8 cellular contexts compared by ENCODE assay signal in the genomic region with DNA sequence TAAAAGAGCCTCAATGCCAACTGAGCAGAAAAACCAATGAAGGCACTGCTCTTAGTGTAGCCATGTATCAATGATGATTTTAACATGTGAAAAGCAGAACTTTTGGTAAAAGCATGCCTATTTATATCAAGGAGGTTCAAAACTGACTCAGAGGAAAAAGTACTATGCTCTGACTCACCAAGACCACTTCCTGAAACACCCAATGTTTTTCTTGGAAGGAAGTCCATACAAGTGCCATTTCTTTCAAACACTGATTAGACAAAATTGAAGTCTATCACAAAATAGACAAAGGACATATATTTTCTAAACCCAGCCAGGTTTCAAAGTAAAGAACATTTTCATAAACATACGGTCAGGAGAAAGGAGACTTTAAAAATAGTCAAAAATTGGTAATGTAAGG.
DNase-seq lines count a peak whose midpoint lies in the region; ATAC-seq and TF ChIP-seq lines count a peak whose summit lies in the region.

No MANE protein-coding gene starts in this region.

- no peaks in the 10 kb centered on the region for H3K9me3 Mint-ChIP-seq in activated naive CD4-positive, alpha-beta T cell treated with anti-CD3 and anti-CD28 coated beads, Interleukin-2, amount 50 U/mL, for 24 hours
- no peaks in the 10 kb centered on the region for H3K9me3 Mint-ChIP-seq in activated T-helper 17 cell treated with anti-CD3 and anti-CD28 coated beads, Interleukin-2, amount 50 U/mL, for 72 hours
- H3K9me3 Mint-ChIP-seq in type B pancreatic cell = no peaks in the 10 kb centered on the region

- H3K27me3 Mint-ChIP-seq in activated naive CD4-positive, alpha-beta T cell treated with anti-CD3 and anti-CD28 coated beads, Interleukin-2, amount 50 U/mL, for 24 hours = no peaks in the 10 kb centered on the region
- H3K27me3 Mint-ChIP-seq in activated T-helper 17 cell treated with anti-CD3 and anti-CD28 coated beads, Interleukin-2, amount 50 U/mL, for 72 hours = no peaks in the 10 kb centered on the region
- no peaks in the 10 kb centered on the region for H3K27me3 Mint-ChIP-seq in type B pancreatic cell

- TF ChIP-seq CTCF in type B pancreatic cell (conservative IDR thresholded peaks at IDR 0.05) = no peak

- no peak for DNase-seq in activated naive CD4-positive, alpha-beta T cell (lab: John Stamatoyannopoulos, UW)
- DNase-seq in hepatic stellate cell (ENCODE audit: low spot score) = peak; percentile 51
- no peak for DNase-seq in type B pancreatic cell (ENCODE audit: extremely low spot score, unreplicated experiment)
- DNase-seq in NCI-H1436 (lab: John Stamatoyannopoulos, UW) = no peak
- no peak for DNase-seq in NCI-H748 (lab: John Stamatoyannopoulos, UW; ENCODE audit: unreplicated experiment)

- H3K36me3 Mint-ChIP-seq in activated naive CD4-positive, alpha-beta T cell treated with anti-CD3 and anti-CD28 coated beads, Interleukin-2, amount 50 U/mL, for 24 hours = no peaks in the 10 kb centered on the region
- H3K36me3 Mint-ChIP-seq in activated T-helper 17 cell treated with anti-CD3 and anti-CD28 coated beads, Interleukin-2, amount 50 U/mL, for 72 hours (ENCODE audit: low read depth) = no peaks in the 10 kb centered on the region
- H3K36me3 Mint-ChIP-seq in type B pancreatic cell = peaks cover 11% of the 10 kb centered on the region

- peak overlapping the region; percentile 70 for H3K27ac Mint-ChIP-seq in activated naive CD4-positive, alpha-beta T cell treated with anti-CD3 and anti-CD28 coated beads, Interleukin-2, amount 50 U/mL, for 24 hours
- peak overlapping the region; percentile 82 for H3K27ac Mint-ChIP-seq in activated T-helper 17 cell treated with anti-CD3 and anti-CD28 coated beads, Interleukin-2, amount 50 U/mL, for 72 hours
- peak overlapping the region; percentile 0 for H3K27ac Mint-ChIP-seq in type B pancreatic cell

- peak; percentile 80 for ATAC-seq in HG03378 (IDR thresholded peaks at IDR 0.05; ENCODE audit: unreplicated experiment)
- ATAC-seq in activated T-helper 17 cell treated with anti-CD3 and anti-CD28 coated beads, Interleukin-2, amount 50 U/mL, for 72 hours (replicated peaks) = peak; percentile 81

- peaks cover 18% of the 10 kb centered on the region for H3K4me1 Mint-ChIP-seq in activated naive CD4-positive, alpha-beta T cell treated with anti-CD3 and anti-CD28 coated beads, Interleukin-2, amount 50 U/mL, for 24 hours
- peaks cover 15% of the 10 kb centered on the region for H3K4me1 Mint-ChIP-seq in activated T-helper 17 cell treated with anti-CD3 and anti-CD28 coated beads, Interleukin-2, amount 50 U/mL, for 72 hours
- peaks cover 10% of the 10 kb centered on the region for H3K4me1 Mint-ChIP-seq in type B pancreatic cell (ENCODE audit: unreplicated experiment)

- H3K4me3 Mint-ChIP-seq in activated naive CD4-positive, alpha-beta T cell treated with anti-CD3 and anti-CD28 coated beads, Interleukin-2, amount 50 U/mL, for 24 hours = no peak overlapping the region
- H3K4me3 Mint-ChIP-seq in activated T-helper 17 cell treated with anti-CD3 and anti-CD28 coated beads, Interleukin-2, amount 50 U/mL, for 72 hours = peak overlapping the region; percentile 50
- no peak overlapping the region for H3K4me3 Mint-ChIP-seq in type B pancreatic cell

Comparison
In these comparisons a context has a peak if more than half of its experiments do, and no peak if none do; other contexts are left out.
1. H3K27ac Mint-ChIP-seq: peak in every context shown above with its lines; median percentile 82 in activated T-helper 17 cell treated with anti-CD3 and anti-CD28 coated beads, Interleukin-2, amount 50 U/mL, for 72 hours; 70 in activated naive CD4-positive, alpha-beta T cell treated with anti-CD3 and anti-CD28 coated beads, Interleukin-2, amount 50 U/mL, for 24 hours; 0 in type B pancreatic cell.